ENCODE assay signal across 9 cellular contexts in genomic region chr20:1370548-1371110, GRCh38. TPM values are rescaled to one million over a fixed set of nuclear protein-coding genes. Genes with fewer than 3 reads are reported as not detected.
A peak's percentile ranks its signal among the peaks of the same experiment; 100 is the strongest.
DNase-seq lines count a peak whose midpoint lies in the region; ATAC-seq and TF ChIP-seq lines count a peak whose summit lies in the region.
"Had no signal": no experiment of that assay in that cellular context is flagged by ENCODE, and none has a peak within 500 bp of the region (broad histone marks: within the 10 kb centered on the region; RNA-seq: fewer than 3 reads in every experiment).

No MANE protein-coding gene starts in this region.

- peaks cover 5% of the 10 kb centered on the region for H3F3A ChIP-seq in SK-N-SH (replicated peaks; ENCODE audit: insufficient read depth)

- H3K27ac ChIP-seq in SK-N-SH (ENCODE audit: low read depth in 2 of 2, low read length in 1 of 2) = peak overlapping the region in 1 of 2 experiments; percentile 45; a peak in 3 of 4 replicates

- H3K9me2 ChIP-seq in SK-N-SH = no peaks in the 10 kb centered on the region

- H3K36me3 ChIP-seq in SK-N-SH (replicated peaks in 1 of 2; ENCODE audit: control insufficient read depth in 1 of 2, insufficient read depth in 2 of 2, low read length in 1 of 2) = peaks cover 41 to 58% of the 10 kb centered on the region in 2 experiments

- no peak for ATAC-seq in HG02642 (IDR thresholded peaks at IDR 0.05; ENCODE audit: poor library complexity, unreplicated experiment)
- ATAC-seq: GM12878 had no signal

- TF ChIP-seq RAD21 in SK-N-SH (IDR thresholded peaks at IDR 0.05; ENCODE audit: low read length) = no peak

- H3K9me3 ChIP-seq in SK-N-SH = no peaks in the 10 kb centered on the region

- peaks cover 2 to 20% of the 10 kb centered on the region in 2 experiments; a peak in 2 of 4 replicates for H3K4me1 ChIP-seq in SK-N-SH (ENCODE audit: control insufficient read depth in 1 of 2, insufficient read depth in 2 of 2, low read depth in 1 of 2, low read length in 1 of 2)

- POLR2A ChIA-PET in SK-N-SH (lab: Yijun Ruan, JAX) = no interaction called here

- H4K20me1 ChIP-seq in SK-N-SH (ENCODE audit: insufficient read depth) = peaks cover 10% of the 10 kb centered on the region

- no peak overlapping the region for H3K9ac ChIP-seq in SK-N-SH

- H3K27me3 ChIP-seq in SK-N-SH (ENCODE audit: insufficient read depth) = no peaks in the 10 kb centered on the region

- peak; percentile 47 for DNase-seq in AG20443 (ENCODE audit: low spot score)
- no peak for DNase-seq in SK-N-SH
- peak; percentile 88 for DNase-seq in fibroblast of peridontal ligament (ENCODE audit: extremely low read depth)
- peak; percentile 52 for DNase-seq in retinal pigment epithelial cell (ENCODE audit: low read depth)
- DNase-seq in mucosa of gallbladder (ENCODE audit: low spot score) = no peak
- DNase-seq in putamen (ENCODE audit: low spot score) = no peak
- no peak for DNase-seq in GDM1 (lab: John Stamatoyannopoulos, UW)

- WGBS in SK-N-SH (ENCODE audit: low lambda C conversion rate) = 44% methylated on average over 2 of the region's 2 CpGs

- CTCF ChIA-PET in SK-N-SH (lab: Yijun Ruan, JAX) = interaction anchor here (1.0 kb wide), 1 partner anchor 23 kb away, joined by 3 read pairs; no protein-coding TSS in a partner anchor

- peaks cover 54% of the 10 kb centered on the region for H3K79me2 ChIP-seq in SK-N-SH (ENCODE audit: insufficient read depth)

- no peak overlapping the region for H2AFZ ChIP-seq in SK-N-SH (ENCODE audit: low read depth)

- TF ChIP-seq EP300 in SK-N-SH (IDR thresholded peaks at IDR 0.05; ENCODE audit: borderline replicate concordance in 1 of 2, low read depth in 1 of 2, low read length in 1 of 2) = no peak

- peak overlapping the region; percentile 11; the same call in 1 of the 2 replicates for H3K4me2 ChIP-seq in SK-N-SH

- no peak overlapping the region for H3K4me3 ChIP-seq in SK-N-SH (ENCODE audit: low read depth in 2 of 2, low read length in 1 of 2)
- no peak overlapping the region for H3K4me3 ChIP-seq in retinal pigment epithelial cell (ENCODE audit: low read length)
- H3K4me3 ChIP-seq: GM12878 had no signal

- TF ChIP-seq CTCF in SK-N-SH (IDR thresholded peaks at IDR 0.05) (no peak), retinal pigment epithelial cell (conservative IDR thresholded peaks at IDR 0.05; ENCODE audit: low read depth, low read length) (no peak)

TF ChIP-seq in SK-N-SH, 30 proteins besides CTCF, POLR2A, EP300 and RAD21:
- TF ChIP-seq FOSL2 (IDR thresholded peaks at IDR 0.05; ENCODE audit: borderline replicate concordance, low read depth) = peak; percentile 27; the same call in 1 of the 2 replicates
- 0 out of 2 replicates have a peak, but pooled peaks have one; percentile 31 for TF ChIP-seq JUND (IDR thresholded peaks at IDR 0.05)
- TF ChIP-seq FOXM1 (IDR thresholded peaks at IDR 0.05; ENCODE audit: low read depth) = no peak
TF ChIP-seq in SK-N-SH: peak in this region for 2.

RNA-seq across cellular contexts. Expression of gene FKBP1A, which starts 22.2 kb away (rescaled TPM):
- 362 and 453 TPM in 2 replicates for polyA plus RNA-seq in SK-N-SH (2012; rRNA removed)
- polyA plus RNA-seq in SK-N-SH (2012; cell fraction: cytosol; rRNA removed) = 418 and 470 TPM in 2 replicates
- 119 and 151 TPM in 2 replicates for polyA plus RNA-seq in SK-N-SH (2012; cell fraction: nucleus; rRNA removed)
- 177 TPM for total RNA-seq in mucosa of gallbladder

RNA-seq across cellular contexts. Expression of gene SDCBP2, which starts 41.7 kb away (rescaled TPM):
- 3.0 and 4.0 TPM in 2 replicates for polyA plus RNA-seq in SK-N-SH (2012; rRNA removed)
- 1.8 and 2.6 TPM in 2 replicates for polyA plus RNA-seq in SK-N-SH (2012; cell fraction: cytosol; rRNA removed)
- polyA plus RNA-seq in SK-N-SH (2012; cell fraction: nucleus; rRNA removed) = 6.6 and 8.2 TPM in 2 replicates
- 176 TPM for total RNA-seq in mucosa of gallbladder

Comparison
In these comparisons a context has a peak if more than half of its experiments do, and no peak if none do; other contexts are left out.
1. DNase-seq: peak in AG20443 (single experiment), fibroblast of peridontal ligament (single experiment) and retinal pigment epithelial cell (single experiment); none in SK-N-SH (single experiment), mucosa of gallbladder (single experiment), putamen (single experiment) and GDM1 (single experiment).